ENCODE assay signal across 1 cellular context in the genomic region with DNA sequence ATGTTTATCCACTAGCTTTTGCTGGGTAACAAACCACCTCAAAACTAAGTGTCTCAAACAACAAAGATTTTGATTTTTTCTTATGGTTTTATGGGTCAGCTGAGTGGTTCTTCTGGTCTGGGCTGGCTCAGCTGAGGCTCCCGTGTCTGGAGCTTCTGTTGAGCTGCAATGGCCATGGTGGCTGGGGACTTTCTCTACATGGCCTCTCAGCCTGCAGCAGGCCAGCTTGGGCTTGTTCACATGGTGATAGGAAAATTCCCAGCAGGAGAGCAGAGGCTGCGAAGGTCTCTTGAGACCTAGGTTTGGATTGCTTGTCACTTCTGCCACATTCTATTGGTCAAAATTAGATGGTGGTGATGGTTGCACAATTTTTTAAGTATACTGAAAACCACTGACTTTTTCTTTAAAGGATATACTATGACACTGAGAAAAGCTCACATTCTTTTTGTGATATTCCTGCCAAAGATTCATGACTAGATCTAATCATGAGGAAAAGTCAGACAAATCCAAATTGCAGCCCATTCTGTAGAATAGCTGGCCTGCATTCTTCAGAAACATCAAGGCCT.
TF ChIP-seq lines count a peak whose summit lies in the region.

No MANE protein-coding gene starts in this region.

TF ChIP-seq in H1, 55 proteins besides CTCF, POLR2A, EP300 and RAD21:
- TF ChIP-seq CEBPB (IDR thresholded peaks at IDR 0.05; ENCODE audit: low read depth, low read length) = no peak
- no peak for TF ChIP-seq CBX5 (IDR thresholded peaks at IDR 0.05; ENCODE audit: low read depth, low read length)
- TF ChIP-seq, protein P1, sequence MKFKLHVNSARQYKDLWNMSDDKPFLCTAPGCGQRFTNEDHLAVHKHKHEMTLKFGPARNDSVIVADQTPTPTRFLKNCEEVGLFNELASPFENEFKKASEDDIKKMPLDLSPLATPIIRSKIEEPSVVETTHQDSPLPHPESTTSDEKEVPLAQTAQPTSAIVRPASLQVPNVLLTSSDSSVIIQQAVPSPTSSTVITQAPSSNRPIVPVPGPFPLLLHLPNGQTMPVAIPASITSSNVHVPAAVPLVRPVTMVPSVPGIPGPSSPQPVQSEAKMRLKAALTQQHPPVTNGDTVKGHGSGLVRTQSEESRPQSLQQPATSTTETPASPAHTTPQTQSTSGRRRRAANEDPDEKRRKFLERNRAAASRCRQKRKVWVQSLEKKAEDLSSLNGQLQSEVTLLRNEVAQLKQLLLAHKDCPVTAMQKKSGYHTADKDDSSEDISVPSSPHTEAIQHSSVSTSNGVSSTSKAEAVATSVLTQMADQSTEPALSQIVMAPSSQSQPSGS (IDR thresholded peaks at IDR 0.05; ENCODE audit: low read length) = no peak
- TF ChIP-seq EZH2 (IDR thresholded peaks at IDR 0.05; ENCODE audit: low read depth, low read length, severe bottlenecking) = no peak
- TF ChIP-seq SP1 (IDR thresholded peaks at IDR 0.05; ENCODE audit: low read depth, low read length) = no peak
- no peak for TF ChIP-seq SUZ12 (IDR thresholded peaks at IDR 0.05; ENCODE audit: low read length)
- no peak for TF ChIP-seq GABPA (IDR thresholded peaks at IDR 0.05; ENCODE audit: borderline replicate concordance, insufficient read depth, low read length)
- TF ChIP-seq KDM4A (IDR thresholded peaks at IDR 0.05; ENCODE audit: low read depth, low read length, severe bottlenecking) = no peak
- no peak for TF ChIP-seq RNF2 (IDR thresholded peaks at IDR 0.05; ENCODE audit: borderline replicate concordance, low read depth, low read length, missing control alignments, poor library complexity, severe bottlenecking)
- no peak for TF ChIP-seq SP4 (IDR thresholded peaks at IDR 0.05; ENCODE audit: low read length)
- no peak for TF ChIP-seq CTBP2 (IDR thresholded peaks at IDR 0.05; ENCODE audit: borderline replicate concordance, insufficient read depth, insufficient read length, low read length)
- TF ChIP-seq, protein P2, sequence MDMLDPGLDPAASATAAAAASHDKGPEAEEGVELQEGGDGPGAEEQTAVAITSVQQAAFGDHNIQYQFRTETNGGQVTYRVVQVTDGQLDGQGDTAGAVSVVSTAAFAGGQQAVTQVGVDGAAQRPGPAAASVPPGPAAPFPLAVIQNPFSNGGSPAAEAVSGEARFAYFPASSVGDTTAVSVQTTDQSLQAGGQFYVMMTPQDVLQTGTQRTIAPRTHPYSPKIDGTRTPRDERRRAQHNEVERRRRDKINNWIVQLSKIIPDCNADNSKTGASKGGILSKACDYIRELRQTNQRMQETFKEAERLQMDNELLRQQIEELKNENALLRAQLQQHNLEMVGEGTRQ (IDR thresholded peaks at IDR 0.05; ENCODE audit: low read length) = no peak
- no peak for TF ChIP-seq SRF (IDR thresholded peaks at IDR 0.05; ENCODE audit: low read depth, low read length)
- TF ChIP-seq CREB1 (IDR thresholded peaks at IDR 0.05) = no peak
- TF ChIP-seq FOSL1 (IDR thresholded peaks at IDR 0.05; ENCODE audit: insufficient read depth, low read depth, low read length) = no peak
- TF ChIP-seq SIN3A (conservative IDR thresholded peaks at IDR 0.05 in 1 of 2, IDR thresholded peaks at IDR 0.05 in 1 of 2; ENCODE audit: low read depth in 1 of 2, low read length in 2 of 2) = no peak
- no peak for TF ChIP-seq HDAC2 (IDR thresholded peaks at IDR 0.05; ENCODE audit: borderline replicate concordance in 1 of 2, low read depth in 2 of 2, low read length in 2 of 2)
- TF ChIP-seq, protein P3, sequence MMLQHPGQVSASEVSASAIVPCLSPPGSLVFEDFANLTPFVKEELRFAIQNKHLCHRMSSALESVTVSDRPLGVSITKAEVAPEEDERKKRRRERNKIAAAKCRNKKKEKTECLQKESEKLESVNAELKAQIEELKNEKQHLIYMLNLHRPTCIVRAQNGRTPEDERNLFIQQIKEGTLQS (IDR thresholded peaks at IDR 0.05; ENCODE audit: insufficient read depth, low read depth, low read length) = no peak
- no peak for TF ChIP-seq PHF8 (conservative IDR thresholded peaks at IDR 0.05; ENCODE audit: low read depth, low read length)
- no peak for TF ChIP-seq KDM1A (IDR thresholded peaks at IDR 0.05; ENCODE audit: borderline replicate concordance, low read length)
